8 cellular contexts compared by ENCODE assay signal in the genomic region with DNA sequence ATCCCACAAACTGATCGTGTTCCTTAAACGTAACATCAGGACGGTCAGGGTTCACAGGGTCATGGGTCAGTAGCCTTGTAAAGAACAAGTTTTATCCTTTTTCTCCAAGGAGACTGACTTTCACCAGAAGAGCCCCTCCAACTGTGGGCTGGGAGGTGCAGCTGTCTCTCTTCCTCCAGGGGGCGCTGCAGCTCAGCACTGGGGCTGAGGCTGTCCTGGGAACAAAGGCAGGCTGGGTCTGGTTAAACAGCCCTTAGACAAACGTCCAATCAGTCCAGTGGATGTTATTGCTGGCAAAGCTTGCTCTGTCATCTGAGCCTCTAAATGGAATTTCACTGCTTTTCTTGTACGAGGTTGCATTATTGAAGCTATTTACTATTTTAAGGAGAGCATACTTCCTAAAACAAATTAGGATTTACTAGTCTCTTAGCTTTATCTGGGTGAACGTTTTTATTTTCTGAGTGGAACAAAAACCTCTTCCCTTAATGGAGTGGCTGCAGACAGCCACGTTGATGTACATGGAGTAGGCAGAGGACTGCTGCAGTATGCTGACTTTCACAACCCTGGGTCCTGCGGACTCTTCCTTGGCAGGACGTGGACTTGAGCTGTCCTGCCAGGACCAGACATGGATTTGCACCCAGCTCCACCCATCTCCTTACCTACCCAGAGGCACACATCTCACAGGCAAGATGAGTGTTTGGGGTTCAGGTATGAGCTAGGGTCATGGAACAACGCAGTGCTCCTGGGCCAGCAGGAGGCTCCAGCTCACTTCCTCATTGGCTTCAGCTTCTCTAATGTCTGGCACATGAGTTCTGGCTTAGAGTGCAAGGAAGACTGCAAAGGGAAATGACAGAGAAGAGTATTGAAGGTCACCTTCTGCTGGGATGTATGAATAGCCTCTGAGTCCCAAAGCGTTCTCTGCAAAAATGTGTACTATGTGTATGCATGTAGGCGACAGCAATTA. TPM values are rescaled to one million over a fixed set of nuclear protein-coding genes. Genes with fewer than 3 reads are reported as not detected.
A peak's percentile ranks its signal among the peaks of the same experiment; 100 is the strongest.
DNase-seq lines count a peak whose midpoint lies in the region; ATAC-seq, FAIRE-seq and TF ChIP-seq lines count a peak whose summit lies in the region.

No MANE protein-coding gene starts in this region.

- peaks cover 19% of the 10 kb centered on the region for H3K4me1 Mint-ChIP-seq in activated naive CD4-positive, alpha-beta T cell treated with anti-CD3 and anti-CD28 coated beads, Interleukin-2, amount 10 ng/mL, durations not matched to agents 7 days and 5 days
- H3K4me1 Mint-ChIP-seq in glutamatergic neuron (ENCODE audit: low read depth, unreplicated experiment): peaks cover 7% of the 10 kb centered on the region

- no peaks in the 10 kb centered on the region for H3K27me3 Mint-ChIP-seq in activated naive CD4-positive, alpha-beta T cell treated with anti-CD3 and anti-CD28 coated beads, Interleukin-2, amount 10 ng/mL, durations not matched to agents 7 days and 5 days
- H3K27me3 Mint-ChIP-seq in glutamatergic neuron (ENCODE audit: unreplicated experiment): no peaks in the 10 kb centered on the region

- H3K4me3 Mint-ChIP-seq in activated naive CD4-positive, alpha-beta T cell treated with anti-CD3 and anti-CD28 coated beads, Interleukin-2, amount 10 ng/mL, durations not matched to agents 7 days and 5 days: no peak overlapping the region
- H3K4me3 Mint-ChIP-seq in glutamatergic neuron (ENCODE audit: unreplicated experiment): no peak overlapping the region

- no peaks in the 10 kb centered on the region for H3K27me3 ChIP-seq in SJSA1 (replicated peaks)

- no peak overlapping the region for H3K27ac Mint-ChIP-seq in activated naive CD4-positive, alpha-beta T cell treated with anti-CD3 and anti-CD28 coated beads, Interleukin-2, amount 10 ng/mL, durations not matched to agents 7 days and 5 days
- peak overlapping the region; percentile 87 for H3K27ac Mint-ChIP-seq in glutamatergic neuron (ENCODE audit: unreplicated experiment)

- peak; percentile 54 for DNase-seq in Caki2 (ENCODE audit: low read depth)
- DNase-seq in KBM-7: peak; percentile 74
- DNase-seq in SJSA1 (ENCODE audit: low read depth in 1 of 2, low spot score in 2 of 2): peak; percentile 60 to 76
- peak; percentile 77 for DNase-seq in activated naive CD4-positive, alpha-beta T cell treated with anti-CD3 and anti-CD28 coated beads, Interleukin-2, amount 10 ng/mL, durations not matched to agents 7 days and 5 days
- DNase-seq in glutamatergic neuron: peak; percentile 93
- DNase-seq in posterior cingulate gyrus: peak; percentile 43 to 96 (median 80)
- DNase-seq in urothelium cell line (ENCODE audit: low spot score): peak; percentile 56

- H3K9me3 ChIP-seq in SJSA1 (replicated peaks): no peaks in the 10 kb centered on the region

- ATAC-seq in GM21367 (IDR thresholded peaks at IDR 0.05; ENCODE audit: unreplicated experiment): no peak

- H3K27ac ChIP-seq in SJSA1: no peak overlapping the region

- FAIRE-seq in urothelium cell line (lab: Jason Lieb, UNC): no peak

- peaks cover 55% of the 10 kb centered on the region for H3K4me1 ChIP-seq in SJSA1 (replicated peaks)

- in situ Hi-C loops in Caki2 (cut with HindIII; ENCODE audit: low pct_unique_long_range_greater_than_20kb, low sequenced_read_pairs): no loop called here
- in situ Hi-C loops in KBM-7 (cut with MboI; ENCODE audit: low pct_unique_long_range_greater_than_20kb, low sequenced_read_pairs): no loop called here

- H3K9me3 Mint-ChIP-seq in activated naive CD4-positive, alpha-beta T cell treated with anti-CD3 and anti-CD28 coated beads, Interleukin-2, amount 10 ng/mL, durations not matched to agents 7 days and 5 days: no peaks in the 10 kb centered on the region
- peaks cover 10% of the 10 kb centered on the region for H3K9me3 Mint-ChIP-seq in glutamatergic neuron (ENCODE audit: unreplicated experiment)

- no peak overlapping the region for H3K4me3 ChIP-seq in SJSA1

- peaks cover 93% of the 10 kb centered on the region for H3K36me3 ChIP-seq in SJSA1

- H3K36me3 Mint-ChIP-seq in activated naive CD4-positive, alpha-beta T cell treated with anti-CD3 and anti-CD28 coated beads, Interleukin-2, amount 10 ng/mL, durations not matched to agents 7 days and 5 days: peaks cover 44% of the 10 kb centered on the region
- peaks cover 5% of the 10 kb centered on the region for H3K36me3 Mint-ChIP-seq in glutamatergic neuron (ENCODE audit: unreplicated experiment)

- intact Hi-C loops in posterior cingulate gyrus (cut with DNase I): loop anchor here (2.0 kb wide), 1 partner anchor 243 kb away; no protein-coding TSS in a partner anchor

- CTCF ChIA-PET in activated naive CD4-positive, alpha-beta T cell treated with anti-CD3 and anti-CD28 coated beads, Interleukin-2, amount 10 ng/mL, durations not matched to agents 7 days and 5 days (lab: Charles Lee): interaction anchor here (0.6 to 3.9 kb wide), 23 partner anchors 8 to 731 kb away, joined by 3 to 39 read pairs (median 5); partner anchors contain the start of gene EXOSC2

- TF ChIP-seq CTCF in glutamatergic neuron (IDR thresholded peaks at IDR 0.05; ENCODE audit: partially characterized antibody, unreplicated experiment): peak; percentile 98

RNA-seq across cellular contexts. Expression of gene EXOSC2, which starts 7.8 kb away (rescaled TPM):
- 22.8 and 41.5 TPM in 2 replicates for total RNA-seq in Caki2 (2014; rRNA removed; shearing (Covaris generic); ENCODE audit: low replicate concordance)
- total RNA-seq in SJSA1 (2014; rRNA removed; shearing (Covaris generic)): 25.9 and 41.5 TPM in 2 replicates
- 43.3 TPM for total RNA-seq in glutamatergic neuron (ENCODE audit: unreplicated experiment)

RNA-seq across cellular contexts. Expression of gene PRDM12, which starts 36.9 kb away (rescaled TPM):
- not detected in 2 replicates for total RNA-seq in Caki2 (2014; rRNA removed; shearing (Covaris generic); ENCODE audit: low replicate concordance)
- total RNA-seq in SJSA1 (2014; rRNA removed; shearing (Covaris generic)): not detected in 2 replicates
- total RNA-seq in glutamatergic neuron (ENCODE audit: unreplicated experiment): 0.98 TPM
